ENCODE assay signal across 12 cellular contexts in the genomic region with DNA sequence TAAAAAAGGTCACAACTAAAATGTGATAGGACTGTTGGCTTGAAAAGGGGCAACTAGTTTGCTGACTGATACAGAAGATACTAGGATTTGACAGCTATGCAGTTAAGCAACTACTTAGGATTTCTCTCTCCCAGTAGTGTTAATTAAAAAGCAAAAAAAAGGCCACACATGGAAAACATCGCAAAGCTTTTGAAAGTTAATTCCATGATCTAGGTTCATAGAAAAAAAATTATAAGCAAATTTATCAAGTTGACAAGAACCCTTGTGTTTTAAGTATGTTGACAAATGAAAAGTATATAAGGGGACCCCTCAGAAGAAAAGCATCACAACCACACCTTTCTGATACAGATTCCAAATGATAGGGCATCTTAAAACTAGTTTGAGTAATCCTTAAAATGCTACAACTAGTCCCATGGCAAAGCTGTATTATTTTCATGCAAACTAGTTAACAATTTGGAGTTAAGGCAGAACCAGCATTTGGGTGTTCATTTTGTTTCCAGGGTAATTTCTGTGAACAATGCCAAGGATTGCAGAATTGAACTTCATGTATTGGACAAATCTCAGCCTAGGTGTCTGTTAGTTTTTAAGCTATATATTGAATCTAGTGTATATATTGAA. TPM values are rescaled to one million over a fixed set of nuclear protein-coding genes. Genes with fewer than 3 reads are reported as not detected.
A peak's percentile ranks its signal among the peaks of the same experiment; 100 is the strongest.
DNase-seq lines count a peak whose midpoint lies in the region; ATAC-seq and TF ChIP-seq lines count a peak whose summit lies in the region.
"Had no signal": no experiment of that assay in that cellular context is flagged by ENCODE, and none has a peak within 500 bp of the region (broad histone marks: within the 10 kb centered on the region; RNA-seq: fewer than 3 reads in every experiment).

No MANE protein-coding gene starts in this region.

- no peak for ATAC-seq in heart right ventricle
- no peak for ATAC-seq in SK-N-SH treated with all-trans-retinoic acid at 6 μM for 48 hours
- ATAC-seq: mucosa of descending colon had no signal

- no peak for DNase-seq in right atrium auricular region (ENCODE audit: low spot score)
- DNase-seq in heart right ventricle = no peak
- peak; percentile 14 for DNase-seq in kidney tubule cell (ENCODE audit: low spot score)
- no peak for DNase-seq in stimulated activated CD4-positive, alpha-beta T cell treated with anti-CD3 and anti-CD28 coated beads, Interleukin-1b, Interleukin-23, amount 100 ng/mL, for 48 hours
- DNase-seq in stimulated activated naive CD4-positive, alpha-beta T cell (lab: John Stamatoyannopoulos, UW) = no peak
- no peak for DNase-seq in NCI-H526 treated with DMSO at 0.1 percent for 48 hours (lab: John Stamatoyannopoulos, UW)
- DNase-seq in activated CD4-positive, CD25-positive, alpha-beta regulatory T cell (lab: John Stamatoyannopoulos, UW) = no peak
- DNase-seq: mucosa of descending colon, NCI-H446 had no signal

- WGBS in heart right ventricle, 2 donors = 92 to 95% methylated on average over 1 of the region's 1 CpG

- H3K9me3 ChIP-seq in right atrium auricular region (no peaks in the 10 kb centered on the region), heart right ventricle (no peaks in the 10 kb centered on the region)
- H3K9me3 ChIP-seq: mucosa of descending colon had no signal

- H3K27ac ChIP-seq in right atrium auricular region = peak overlapping the region; percentile 36 to 51
- H3K27ac ChIP-seq in heart right ventricle = peak overlapping the region in 5 of 10 donors; percentile 13 to 57 (median 35)

- H3K4me3 ChIP-seq in right atrium auricular region = no peak overlapping the region
- no peak overlapping the region for H3K4me3 ChIP-seq in heart right ventricle
- H3K4me3 ChIP-seq: mucosa of descending colon had no signal

- TF ChIP-seq CTCF in right atrium auricular region (IDR thresholded peaks at IDR 0.05) (no peak), heart right ventricle (IDR thresholded peaks at IDR 0.05) (no peak)

- intact Hi-C loops in heart right ventricle (cut with DNase I) = no loop called here

- H3K36me3 ChIP-seq in right atrium auricular region (peaks cover 34% of the 10 kb centered on the region), heart right ventricle (peaks cover 0 to 81% (median 30%) of the 10 kb centered on the region in 9 donors)

- H3K4me1 ChIP-seq in right atrium auricular region = peaks cover 0 to 26% of the 10 kb centered on the region in 2 donors
- H3K4me1 ChIP-seq in heart right ventricle = peaks cover 0 to 61% (median 43%) of the 10 kb centered on the region in 9 donors

- H3K27me3 ChIP-seq in right atrium auricular region (no peaks in the 10 kb centered on the region), heart right ventricle (no peaks in the 10 kb centered on the region)

TF ChIP-seq in SK-N-SH treated with all-trans-retinoic acid at 6 μM for 48 hours, 23 proteins besides CTCF, POLR2A, EP300 and RAD21:
- TF ChIP-seq GLIS3 (CRISPR knock-in tag; IDR thresholded peaks at IDR 0.05) = 0 out of 2 replicates have a peak, but pooled peaks have one; percentile 49
- no peak for TF ChIP-seq OSR1 (CRISPR knock-in tag; IDR thresholded peaks at IDR 0.05)
- peak; percentile 9; the same call in 1 of the 2 replicates for TF ChIP-seq ZC3H10 (CRISPR knock-in tag; IDR thresholded peaks at IDR 0.05)

RNA-seq across cellular contexts. Expression of a gene that starts 4.1 kb away (rescaled TPM):
- total RNA-seq in right atrium auricular region = 100 to 1,000 TPM in 1 of 2 donors, 10 to 100 TPM in 1; 92.3 to 105 TPM
- total RNA-seq in heart right ventricle = 100 to 1,000 TPM in 5 of 10 donors, 10 to 100 TPM in 5; 65.1 to 129 (median 93.8) TPM
- polyA plus RNA-seq in heart right ventricle = 10 to 100 TPM; 58.4 to 60.6 TPM

RNA-seq across cellular contexts. Expression of a gene that starts 16.4 kb away (rescaled TPM):
- total RNA-seq in right atrium auricular region = 10 to 100 TPM; 38.6 to 43.1 TPM
- 10 to 100 TPM; 40.7 to 65.8 (median 52.8) TPM for total RNA-seq in heart right ventricle
- polyA plus RNA-seq in heart right ventricle = 10 to 100 TPM; 32.9 to 70.2 TPM

RNA-seq across cellular contexts. Expression of a gene that starts 50.6 kb away (rescaled TPM):
- total RNA-seq in right atrium auricular region (under 1 TPM in 1 of 2 donors, not detected in 1; 0.04 TPM), heart right ventricle (under 1 TPM in 1 of 10 donors, not detected in 9; 0.19 TPM)
- polyA plus RNA-seq in heart right ventricle = under 1 TPM in 1 of 2 donors, not detected in 1; 0.01 TPM
- total RNA-seq: bronchial epithelial cell, glomerular endothelial cell had no signal
